Comparison of ENCODE assay signal across 14 cellular contexts in the genomic region with DNA sequence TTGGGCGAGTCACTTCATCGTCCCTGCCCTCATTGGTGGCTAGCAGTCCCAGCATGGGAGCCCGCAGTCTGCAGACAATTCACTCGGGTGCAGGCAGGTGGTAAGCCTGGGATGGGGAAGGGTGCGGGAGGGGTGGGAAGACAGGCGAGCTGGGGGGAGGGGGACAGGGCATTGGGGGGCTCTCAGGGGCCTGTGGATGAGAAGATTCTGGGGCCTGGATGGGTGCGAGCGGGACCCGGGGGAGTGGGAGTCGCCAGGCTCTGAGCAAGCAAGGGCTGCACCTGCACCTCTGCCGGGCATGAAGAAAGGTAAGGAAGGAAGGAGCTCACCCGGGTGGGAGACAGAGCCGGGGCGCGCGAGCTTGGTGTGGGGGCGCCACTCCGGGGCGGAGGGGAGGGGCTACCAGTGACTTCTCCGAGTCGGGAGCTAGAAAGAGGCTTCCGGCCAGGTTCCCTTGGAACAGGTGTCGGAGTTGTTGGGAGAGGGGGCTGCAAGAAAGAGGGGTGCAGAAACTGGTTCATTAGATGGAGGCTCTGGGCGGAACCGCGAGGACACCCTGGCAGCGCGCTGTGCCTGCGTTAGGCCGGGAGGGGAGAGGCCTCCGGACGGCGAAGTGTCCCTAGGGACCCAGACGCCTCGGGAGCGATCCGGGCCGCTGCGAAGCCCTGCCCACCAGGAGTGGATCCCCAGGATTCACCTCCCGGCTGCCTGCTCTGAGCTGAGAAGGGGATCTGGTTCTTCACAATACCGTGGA.
DNase-seq lines count a peak whose midpoint lies in the region; FAIRE-seq lines count a peak whose summit lies in the region.
"Had no signal": no experiment of that assay in that cellular context is flagged by ENCODE, and none has a peak within 500 bp of the region (broad histone marks: within the 10 kb centered on the region; RNA-seq: fewer than 3 reads in every experiment).

No MANE protein-coding gene starts in this region.

- H3K27ac ChIP-seq in skeletal muscle tissue (ENCODE audit: low read depth, low read length), result no peak overlapping the region
- H3K27ac ChIP-seq: epithelial cell of prostate had no signal

- H3K4me3 ChIP-seq in adipocyte (ENCODE audit: low read length) (peak overlapping the region; percentile 75), iPS-18c (ENCODE audit: insufficient read depth, low read depth, low read length) (peak overlapping the region; percentile 40; the same call in 1 of the 2 replicates), skeletal muscle tissue (ENCODE audit: low read length in 3 of 3) (peak overlapping the region; percentile 18 to 45 (median 42))

- H3K27me3 ChIP-seq in adipocyte (replicated peaks; ENCODE audit: control insufficient read depth, insufficient read depth, low read length), result no peaks in the 10 kb centered on the region
- peaks cover 0 to 5% (median 0%) of the 10 kb centered on the region in 3 donors for H3K27me3 ChIP-seq in skeletal muscle tissue (ENCODE audit: control insufficient read depth in 3 of 3, insufficient read depth in 3 of 3, low read length in 3 of 3)

- H3K9ac ChIP-seq in adipocyte (ENCODE audit: low read length), result peak overlapping the region; percentile 70
- peak overlapping the region in 1 of 3 donors; percentile 52 for H3K9ac ChIP-seq in skeletal muscle tissue (ENCODE audit: low read depth in 1 of 3, low read length in 3 of 3)

- H3K4me1 ChIP-seq in adipocyte (ENCODE audit: control insufficient read depth, insufficient read depth, low read length) (peaks cover 11% of the 10 kb centered on the region), skeletal muscle tissue (ENCODE audit: control insufficient read depth in 3 of 3, insufficient read depth in 3 of 3, low read length in 3 of 3) (peaks cover 0 to 12% (median 5%) of the 10 kb centered on the region in 3 donors)

- peaks cover 3% of the 10 kb centered on the region for H3K36me3 ChIP-seq in adipocyte (ENCODE audit: control insufficient read depth, insufficient read depth, low read length, severe bottlenecking)
- no peaks in the 10 kb centered on the region for H3K36me3 ChIP-seq in skeletal muscle tissue (ENCODE audit: control insufficient read depth in 3 of 3, insufficient read depth in 3 of 3, low read length in 3 of 3)

- H3K9me3 ChIP-seq in adipocyte (ENCODE audit: control insufficient read depth, low read length) (peaks cover 6% of the 10 kb centered on the region), iPS-18c (ENCODE audit: control insufficient read depth, insufficient read depth, low read length) (no peaks in the 10 kb centered on the region), skeletal muscle tissue (ENCODE audit: control insufficient read depth in 3 of 3, low read length in 3 of 3) (no peaks in the 10 kb centered on the region)

- no peak for FAIRE-seq in GM19239 (lab: Jason Lieb, UNC)

- peak; percentile 4 for DNase-seq in EH (ENCODE audit: low read depth)
- peak; percentile 48 for DNase-seq in adipocyte (ENCODE audit: low read depth)
- DNase-seq in NCI-H2107 (lab: John Stamatoyannopoulos, UW), result no peak
- no peak for DNase-seq in HCEC 1CT
- no peak for DNase-seq in NCI-H345 treated with DMSO at 0.1 percent for 48 hours (lab: John Stamatoyannopoulos, UW; ENCODE audit: unreplicated experiment)
- no peak for DNase-seq in GM19239 (ENCODE audit: insufficient read length, low spot score)
- DNase-seq: activated CD4-positive, alpha-beta T cell treated with anti-CD3 and anti-CD28 coated beads for 4 hours; activated effector memory CD4-positive, alpha-beta T cell treated with anti-CD3 and anti-CD28 coated beads, Interleukin-2, amount 50 U/mL, for 16 hours; central memory CD4-positive, alpha-beta T cell; islet precursor cell; naive thymus-derived CD4-positive, alpha-beta T cell had no signal

Comparison
In these comparisons a context has a peak if more than half of its experiments do, and no peak if none do; other contexts are left out.
1. DNase-seq: peak in EH (single experiment) and adipocyte (single experiment); none in NCI-H2107 (single experiment), HCEC 1CT (single experiment), NCI-H345 treated with DMSO at 0.1 percent for 48 hours (single experiment) and GM19239 (single experiment).
2. Peak in every context shown above with its lines, with median percentiles within 50 percentile points of each other: H3K4me3 ChIP-seq.